21 cellular contexts compared by ENCODE assay signal in genomic region chr2:72996152-72996502, GRCh38.
"Had no signal": no experiment of that assay in that cellular context is flagged by ENCODE, and none has a peak within 500 bp of the region (broad histone marks: within the 10 kb centered on the region; RNA-seq: fewer than 3 reads in every experiment).

No MANE protein-coding gene starts in this region.

- H3K27ac ChIP-seq: coronary artery, left ventricle myocardium inferior, SK-N-MC, transverse colon had no signal

- H3K36me3 Mint-ChIP-seq: activated naive CD8-positive, alpha-beta T cell treated with anti-CD3 and anti-CD28 coated beads for 36 hours had no signal

- H3K27ac Mint-ChIP-seq: activated CD4-positive, alpha-beta T cell treated with anti-CD3 and anti-CD28 coated beads, Interleukin-2, amount 10 ng/mL, durations not matched to agents 24 days and 14 days; activated naive CD8-positive, alpha-beta T cell treated with anti-CD3 and anti-CD28 coated beads for 36 hours; naive thymus-derived CD4-positive, alpha-beta T cell; T-helper 2 cell treated with Interferon-gamma antibody and Interleukin-4, amounts not matched to agents 5 μg/mL and 100 μg/mL, for 36 hours had no signal

- FAIRE-seq: frontal cortex, keratinocyte, TTC549 had no signal

- H3K9me3 Mint-ChIP-seq: activated CD4-positive, alpha-beta T cell treated with anti-CD3 and anti-CD28 coated beads, Interleukin-2, amount 10 ng/mL, durations not matched to agents 24 days and 14 days; activated naive CD8-positive, alpha-beta T cell treated with anti-CD3 and anti-CD28 coated beads for 36 hours; central memory CD8-positive, alpha-beta T cell; naive thymus-derived CD4-positive, alpha-beta T cell; T-helper 2 cell treated with Interferon-gamma antibody and Interleukin-4, amounts not matched to agents 5 μg/mL and 100 μg/mL, for 36 hours had no signal

- ATAC-seq: naive thymus-derived CD4-positive, alpha-beta T cell had no signal

- H3K27me3 Mint-ChIP-seq: activated CD4-positive, alpha-beta T cell treated with anti-CD3 and anti-CD28 coated beads, Interleukin-2, amount 10 ng/mL, durations not matched to agents 24 days and 14 days; activated naive CD8-positive, alpha-beta T cell treated with anti-CD3 and anti-CD28 coated beads for 36 hours; central memory CD8-positive, alpha-beta T cell; naive thymus-derived CD4-positive, alpha-beta T cell had no signal

- H3K4me3 Mint-ChIP-seq: activated CD4-positive, alpha-beta T cell treated with anti-CD3 and anti-CD28 coated beads, Interleukin-2, amount 10 ng/mL, durations not matched to agents 24 days and 14 days; activated naive CD8-positive, alpha-beta T cell treated with anti-CD3 and anti-CD28 coated beads for 36 hours; central memory CD8-positive, alpha-beta T cell; naive thymus-derived CD4-positive, alpha-beta T cell; T-helper 2 cell treated with Interferon-gamma antibody and Interleukin-4, amounts not matched to agents 5 μg/mL and 100 μg/mL, for 36 hours had no signal

- H3K4me1 ChIP-seq: left ventricle myocardium inferior, transverse colon had no signal

- H3K4me1 Mint-ChIP-seq: activated CD4-positive, alpha-beta T cell treated with anti-CD3 and anti-CD28 coated beads, Interleukin-2, amount 10 ng/mL, durations not matched to agents 24 days and 14 days; activated naive CD8-positive, alpha-beta T cell treated with anti-CD3 and anti-CD28 coated beads for 36 hours; central memory CD8-positive, alpha-beta T cell; naive thymus-derived CD4-positive, alpha-beta T cell had no signal

- H3K4me3 ChIP-seq: coronary artery, left ventricle myocardium inferior, SK-N-MC, transverse colon had no signal

- H3K27me3 ChIP-seq: transverse colon had no signal

- H3K9me3 ChIP-seq: left ventricle myocardium inferior, transverse colon had no signal

- DNase-seq: activated CD4-positive, alpha-beta T cell treated with anti-CD3 and anti-CD28 coated beads, Interleukin-2, amount 10 ng/mL, durations not matched to agents 24 days and 14 days; activated CD4-positive, CD25-positive, alpha-beta regulatory T cell; activated gamma-delta T cell treated with Interleukin-2 at 50 U/mL for 16 hours; activated naive CD8-positive, alpha-beta T cell treated with anti-CD3 and anti-CD28 coated beads for 36 hours; amniotic stem cell; left ventricle myocardium inferior; mesenchymal stem cell; stimulated activated CD4-positive, alpha-beta T cell treated with anti-CD3 and anti-CD28 coated beads, Interleukin-12 subunit alpha, Interleukin-12 subunit beta, amount 100 ng/mL, for 4 hours; stimulated activated CD4-positive, alpha-beta T cell treated with anti-CD3 and anti-CD28 coated beads, Interleukin-1b, Interleukin-23, amount 100 ng/mL, for 48 hours; stimulated activated CD8-positive, alpha-beta memory T cell treated with anti-CD3 and anti-CD28 coated beads, Interleukin-4, amount 100 ng/mL, for 48 hours; stimulated activated naive CD4-positive, alpha-beta T cell treated with Interleukin-2 at 50 U/mL for 16 hours; substantia nigra; transverse colon had no signal
